In genomic region chr6:15690451-15690961, GRCh38 we compare ENCODE assay signal across 9 cellular contexts. TPM values are rescaled to one million over a fixed set of nuclear protein-coding genes. Genes with fewer than 3 reads are reported as not detected.
DNase-seq lines count a peak whose midpoint lies in the region; ATAC-seq, FAIRE-seq and TF ChIP-seq lines count a peak whose summit lies in the region.
"Had no signal": no experiment of that assay in that cellular context is flagged by ENCODE, and none has a peak within 500 bp of the region (broad histone marks: within the 10 kb centered on the region; RNA-seq: fewer than 3 reads in every experiment).

No MANE protein-coding gene starts in this region.

- no peak overlapping the region for H3K4me3 ChIP-seq in OCI-LY7 (ENCODE audit: low read depth, low read length, poor library complexity, severe bottlenecking)
- no peak overlapping the region for H3K4me3 ChIP-seq in liver (ENCODE audit: low read depth in 1 of 3, low read length in 3 of 3)
- H3K4me3 ChIP-seq in transverse colon, result no peak overlapping the region
- no peak overlapping the region for H3K4me3 ChIP-seq in foreskin fibroblast (ENCODE audit: low read depth in 1 of 2, low read length in 2 of 2)

- no peak overlapping the region for H3K9ac ChIP-seq in liver (ENCODE audit: low read depth in 1 of 2, low read length in 2 of 2)

- intact Hi-C loops in OCI-LY7 (cut with micrococcal nuclease; ENCODE audit: unreplicated experiment), result loop anchor here (5.0 to 10.0 kb wide), 2 partner anchors 194 to 477 kb away; no protein-coding TSS in a partner anchor
- intact Hi-C loops in transverse colon (cut with DNase I; ENCODE audit: low total_unique reads), result loop anchor here (5.0 kb wide), 1 partner anchor 517 kb away; no protein-coding TSS in a partner anchor

- CTCF ChIA-PET in activated naive CD4-positive, alpha-beta T cell treated with anti-CD3 and anti-CD28 coated beads, Interleukin-2, amount 10 ng/mL, durations not matched to agents 7 days and 5 days (lab: Charles Lee), result no interaction called here
- CTCF ChIA-PET in OCI-LY7 (lab: Charles Lee; ENCODE audit: unreplicated experiment), result no interaction called here

- H3K4me1 Mint-ChIP-seq in activated naive CD4-positive, alpha-beta T cell treated with anti-CD3 and anti-CD28 coated beads, Interleukin-2, amount 10 ng/mL, durations not matched to agents 7 days and 5 days, result peaks cover 10% of the 10 kb centered on the region

- H3K9me3 ChIP-seq in OCI-LY7 (ENCODE audit: low read length), result no peaks in the 10 kb centered on the region
- H3K9me3 ChIP-seq in liver (ENCODE audit: control insufficient read depth in 4 of 4, low read length in 3 of 4), result no peaks in the 10 kb centered on the region
- H3K9me3 ChIP-seq in transverse colon, result no peaks in the 10 kb centered on the region
- H3K9me3 ChIP-seq: testis had no signal

- no TSS peak for BruUV-seq in OCI-LY7 (replicated peaks; lab: Mats Ljungman, UMichigan)

- H3K4me2 ChIP-seq in OCI-LY7 (ENCODE audit: low read length), result peak overlapping the region; percentile 22; the same call in 1 of the 2 replicates

- WGBS in liver, result 38% methylated on average over 3 of the region's 3 CpGs
- WGBS in transverse colon (ENCODE audit: low coverage in 1 of 2), 2 donors, result 50 to 59% methylated on average over 1 to 3 of the region's 3 CpGs

- no peak for DNase-seq in activated naive CD4-positive, alpha-beta T cell treated with anti-CD3 and anti-CD28 coated beads, Interleukin-2, amount 50 U/mL, for 72 hours (ENCODE audit: low spot score in 2 of 2)
- DNase-seq in activated naive CD4-positive, alpha-beta T cell treated with anti-CD3 and anti-CD28 coated beads, Interleukin-2, amount 10 ng/mL, durations not matched to agents 7 days and 5 days, result no peak
- DNase-seq in OCI-LY7 (ENCODE audit: low spot score), result no peak
- DNase-seq in transverse colon, result no peak
- no peak for DNase-seq in stimulated activated CD4-positive, alpha-beta T cell treated with anti-CD3 and anti-CD28 coated beads, Interleukin-1b, Interleukin-23, amount 100 ng/mL, for 48 hours
- DNase-seq in foreskin fibroblast, result no peak
- DNase-seq in GM12892 (ENCODE audit: insufficient read length), result no peak

- H3K27ac ChIP-seq in OCI-LY7 (ENCODE audit: low read depth, low read length, poor library complexity, severe bottlenecking), result no peak overlapping the region
- peak overlapping the region; percentile 3 to 42 for H3K27ac ChIP-seq in liver (ENCODE audit: low read depth in 1 of 2, low read length in 2 of 2)
- peak overlapping the region; percentile 13 to 59 (median 44) for H3K27ac ChIP-seq in transverse colon
- H3K27ac ChIP-seq: testis had no signal

- H3K36me3 ChIP-seq in OCI-LY7 (ENCODE audit: insufficient read depth, low read length), result no peaks in the 10 kb centered on the region
- H3K36me3 ChIP-seq in liver (ENCODE audit: control insufficient read depth in 4 of 4, insufficient read depth in 3 of 4, low read depth in 1 of 4, low read length in 3 of 4), result no peaks in the 10 kb centered on the region
- no peaks in the 10 kb centered on the region for H3K36me3 ChIP-seq in transverse colon

- POLR2A ChIA-PET in OCI-LY7 (lab: Charles Lee), result no interaction called here

- no peak for FAIRE-seq in GM12892 (lab: Jason Lieb, UNC)

- no peaks in the 10 kb centered on the region for H3K36me3 Mint-ChIP-seq in activated naive CD4-positive, alpha-beta T cell treated with anti-CD3 and anti-CD28 coated beads, Interleukin-2, amount 50 U/mL, for 72 hours
- H3K36me3 Mint-ChIP-seq in activated naive CD4-positive, alpha-beta T cell treated with anti-CD3 and anti-CD28 coated beads, Interleukin-2, amount 10 ng/mL, durations not matched to agents 7 days and 5 days, result no peaks in the 10 kb centered on the region

- in situ Hi-C loops in transverse colon (cut with MboI; ENCODE audit: low pct_ligation_motif_present in 1 of 4, low pct_unique_long_range_greater_than_20kb in 1 of 4, low sequenced_read_pairs in 3 of 4), result loop anchor here (5.0 to 10.0 kb wide), 3 partner anchors 494 to 514 kb away; no protein-coding TSS in a partner anchor

- peak overlapping the region; percentile 41 to 54 for H3K27ac Mint-ChIP-seq in activated naive CD4-positive, alpha-beta T cell treated with anti-CD3 and anti-CD28 coated beads, Interleukin-2, amount 50 U/mL, for 72 hours
- no peak overlapping the region for H3K27ac Mint-ChIP-seq in activated naive CD4-positive, alpha-beta T cell treated with anti-CD3 and anti-CD28 coated beads, Interleukin-2, amount 10 ng/mL, durations not matched to agents 7 days and 5 days

- H3K4me3 Mint-ChIP-seq in activated naive CD4-positive, alpha-beta T cell treated with anti-CD3 and anti-CD28 coated beads, Interleukin-2, amount 10 ng/mL, durations not matched to agents 7 days and 5 days, result no peak overlapping the region

- H3K27me3 ChIP-seq in liver (ENCODE audit: control insufficient read depth in 4 of 4, insufficient read depth in 4 of 4, low read length in 3 of 4) (no peaks in the 10 kb centered on the region), transverse colon (no peaks in the 10 kb centered on the region)
- H3K27me3 ChIP-seq: testis had no signal

- TF ChIP-seq CTCF in OCI-LY7 (conservative IDR thresholded peaks at IDR 0.05; ENCODE audit: low read length) (no peak), liver (IDR thresholded peaks at IDR 0.05; ENCODE audit: low read depth, low read length, missing input control) (no peak), transverse colon (IDR thresholded peaks at IDR 0.05) (no peak), foreskin fibroblast (IDR thresholded peaks at IDR 0.05; ENCODE audit: low read depth, low read length) (no peak)

- no peak for TF ChIP-seq EP300 in transverse colon (IDR thresholded peaks at IDR 0.05; ENCODE audit: low read depth)

- H3K79me2 ChIP-seq in OCI-LY7 (ENCODE audit: insufficient read depth, low read depth, low read length), result no peaks in the 10 kb centered on the region

- no peak for ATAC-seq in activated naive CD4-positive, alpha-beta T cell treated with anti-CD3 and anti-CD28 coated beads, Interleukin-2, amount 50 U/mL, for 72 hours

- TF ChIP-seq RAD21 in liver (IDR thresholded peaks at IDR 0.05), result no peak

- no peaks in the 10 kb centered on the region for H3K9me3 Mint-ChIP-seq in activated naive CD4-positive, alpha-beta T cell treated with anti-CD3 and anti-CD28 coated beads, Interleukin-2, amount 50 U/mL, for 72 hours
- no peaks in the 10 kb centered on the region for H3K9me3 Mint-ChIP-seq in activated naive CD4-positive, alpha-beta T cell treated with anti-CD3 and anti-CD28 coated beads, Interleukin-2, amount 10 ng/mL, durations not matched to agents 7 days and 5 days

- H3K4me1 ChIP-seq in OCI-LY7 (ENCODE audit: insufficient read depth, low read length, poor library complexity, severe bottlenecking) (no peaks in the 10 kb centered on the region), liver (ENCODE audit: control insufficient read depth in 4 of 4, insufficient read depth in 4 of 4, low read length in 3 of 4) (peaks cover 3 to 11% (median 11%) of the 10 kb centered on the region in 4 donors), transverse colon (peaks cover 0 to 13% (median 5%) of the 10 kb centered on the region in 4 donors)

- no peaks in the 10 kb centered on the region for H4K20me1 ChIP-seq in OCI-LY7 (ENCODE audit: insufficient read depth, low read length)

- H3K27me3 Mint-ChIP-seq in activated naive CD4-positive, alpha-beta T cell treated with anti-CD3 and anti-CD28 coated beads, Interleukin-2, amount 10 ng/mL, durations not matched to agents 7 days and 5 days, result peaks cover 12% of the 10 kb centered on the region

- peak overlapping the region; percentile 31; the same call in 1 of the 2 replicates for H2AFZ ChIP-seq in OCI-LY7 (ENCODE audit: low read length)

- TF ChIP-seq POLR2A in transverse colon (IDR thresholded peaks at IDR 0.05) (no peak), GM12892 (IDR thresholded peaks at IDR 0.05; ENCODE audit: low read depth, low read length) (no peak)

- H3K9me2 ChIP-seq in OCI-LY7 (ENCODE audit: insufficient read depth, low read length), result no peaks in the 10 kb centered on the region

TF ChIP-seq in liver, 16 proteins besides CTCF, POLR2A, EP300 and RAD21 (continues in another document):
- no peak for TF ChIP-seq ZBTB33 (IDR thresholded peaks at IDR 0.05)
- TF ChIP-seq GABPA (IDR thresholded peaks at IDR 0.05 in 1 of 2, conservative IDR thresholded peaks at IDR 0.05 in 1 of 2), result peak in 1 of 2 donors; percentile 40
- TF ChIP-seq RXRA (IDR thresholded peaks at IDR 0.05), result peak in 1 of 2 donors; percentile 36
- no peak for TF ChIP-seq ATF3 (IDR thresholded peaks at IDR 0.05)
- TF ChIP-seq HNF4G (IDR thresholded peaks at IDR 0.05), result no peak
- no peak for TF ChIP-seq EGR1 (IDR thresholded peaks at IDR 0.05; ENCODE audit: low read depth in 2 of 2)
- peak; percentile 42 to 44 for TF ChIP-seq HNF4A (conservative IDR thresholded peaks at IDR 0.05)

RNA-seq across cellular contexts. Expression of gene DTNBP1, which starts 27.7 kb away (rescaled TPM):
- total RNA-seq in activated naive CD4-positive, alpha-beta T cell treated with anti-CD3 and anti-CD28 coated beads, Interleukin-2, amount 50 U/mL, for 72 hours, result 10 to 100 TPM; 14.1 to 24.5 TPM
- 9.8 and 10.9 TPM in 2 replicates for total RNA-seq in OCI-LY7 (2014; rRNA removed; shearing (Covaris generic))
- total RNA-seq in OCI-LY7 (2022) (24.0 and 28.0 TPM in 2 replicates), liver (1 to 10 TPM; 3.1 to 6.0 TPM), transverse colon (10 to 100 TPM in 3 of 4 donors, 1 to 10 TPM in 1; 6.0 to 20.3 (median 16.0) TPM)
- polyA plus RNA-seq in liver, result 1 to 10 TPM; 3.7 to 5.0 TPM
- 15.2 TPM for polyA plus RNA-seq in GM12892 (2012; ENCODE audit: missing spikeins)
